21 cellular contexts compared by ENCODE assay signal in genomic region chr12:62164036-62164435, GRCh38.
"Had no signal": no experiment of that assay in that cellular context is flagged by ENCODE, and none has a peak within 500 bp of the region (broad histone marks: within the 10 kb centered on the region; RNA-seq: fewer than 3 reads in every experiment).

No MANE protein-coding gene starts in this region.

- DNase-seq: activated CD4-positive, alpha-beta memory T cell treated with anti-CD3 and anti-CD28 coated beads for 36 hours; activated CD4-positive, alpha-beta T cell treated with anti-CD3 and anti-CD28 coated beads for 36 hours; activated CD4-positive, alpha-beta T cell treated with anti-CD3 and anti-CD28 coated beads, Interleukin-2, amount 10 ng/mL, durations not matched to agents 24 days and 14 days; activated CD4-positive, CD25-positive, alpha-beta regulatory T cell; activated CD4-positive, CD25-positive, alpha-beta regulatory T cell treated with anti-CD3 and anti-CD28 coated beads, Interleukin-2, amount 50 U/mL, for 72 hours; activated CD8-positive, alpha-beta memory T cell treated with anti-CD3 and anti-CD28 coated beads, Interleukin-2, amount 10 ng/mL, durations not matched to agents 7 days and 5 days; activated CD8-positive, alpha-beta memory T cell treated with anti-CD3 and anti-CD28 coated beads, Interleukin-2, amount 50 U/mL, for 4 hours; activated CD8-positive, alpha-beta T cell treated with anti-CD3 and anti-CD28 coated beads, Interleukin-2, amount 10 ng/mL, durations not matched to agents 7 days and 5 days; activated effector memory CD4-positive, alpha-beta T cell treated with anti-CD3 and anti-CD28 coated beads, Interleukin-2, amount 50 U/mL, for 16 hours; activated naive CD4-positive, alpha-beta T cell treated with anti-CD3 and anti-CD28 coated beads, Interleukin-2, amount 10 ng/mL, durations not matched to agents 7 days and 5 days; activated naive CD8-positive, alpha-beta T cell treated with anti-CD3 and anti-CD28 coated beads, Interleukin-2, amount 10 ng/mL, durations not matched to agents 7 days and 5 days; activated T-cell treated with anti-CD3 and anti-CD28 coated beads, Interleukin-2, amount 50 U/mL, for 1 hour; activated T-cell treated with anti-CD3 and anti-CD28 coated beads, Interleukin-2, amount 50 U/mL, for 48 hours; amniotic stem cell; anterior cingulate cortex; caudate nucleus; cortex of kidney; effector CD8-positive, alpha-beta T cell; foreskin melanocyte; head of caudate nucleus; T-helper 2 cell had no signal
